ENCODE assay signal across 8 cellular contexts in the genomic region with DNA sequence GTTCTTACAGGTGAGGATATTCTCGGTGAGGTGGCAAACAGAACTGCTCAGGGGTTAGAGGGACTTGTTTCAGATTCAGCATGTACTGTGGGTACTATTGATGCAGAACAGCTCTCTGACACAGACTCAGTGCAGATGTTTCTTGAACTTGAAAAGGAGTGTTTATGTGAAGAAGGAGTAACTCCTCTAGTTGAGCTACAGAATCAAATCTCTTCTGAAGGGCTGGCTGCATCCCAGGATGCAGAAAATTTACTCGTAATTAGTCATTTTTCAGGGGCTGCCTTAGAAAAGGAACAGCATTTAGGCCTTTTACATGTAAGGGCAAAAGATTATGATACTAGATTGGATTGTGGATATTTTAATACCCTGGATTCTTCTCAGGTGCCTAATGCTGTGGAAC.
A peak's percentile ranks its signal among the peaks of the same experiment; 100 is the strongest.
DNase-seq lines count a peak whose midpoint lies in the region; ATAC-seq, FAIRE-seq and TF ChIP-seq lines count a peak whose summit lies in the region.
"Had no signal": no experiment of that assay in that cellular context is flagged by ENCODE, and none has a peak within 500 bp of the region (broad histone marks: within the 10 kb centered on the region; RNA-seq: fewer than 3 reads in every experiment).

No MANE protein-coding gene starts in this region.

- ATAC-seq in K562 (no peak), HG03432 (IDR thresholded peaks at IDR 0.05; ENCODE audit: unreplicated experiment) (no peak)
- ATAC-seq in activated CD8-positive, alpha-beta T cell treated with anti-CD3 and anti-CD28 coated beads, Interleukin-2, amount 10 ng/mL, durations not matched to agents 7 days and 5 days = no peak

- H3K9ac ChIP-seq in K562 (ENCODE audit: insufficient read depth in 1 of 2, low read depth in 2 of 2, low read length in 2 of 2) (peak overlapping the region; percentile 22 to 82; a peak in 3 of 4 replicates), kidney (ENCODE audit: low read length in 2 of 2) (peak overlapping the region; percentile 47 to 71)

- no TSS peak for BruUV-seq in K562 (replicated peaks; lab: Mats Ljungman, UMichigan)

- H3K79me2 ChIP-seq in K562 (ENCODE audit: control insufficient read depth, insufficient read depth, low read length) = peaks cover 69% of the 10 kb centered on the region

- H3K27ac ChIP-seq in K562 (ENCODE audit: extremely low read depth, low read depth, low read length) = no peak overlapping the region
- peak overlapping the region in 1 of 2 donors; percentile 30 for H3K27ac ChIP-seq in kidney (ENCODE audit: low read depth in 2 of 2, low read length in 2 of 2)
- H3K27ac ChIP-seq in substantia nigra (ENCODE audit: low read depth, low read length, poor library complexity, severe bottlenecking) = peak overlapping the region; percentile 91

- H3K4me1 Mint-ChIP-seq in HFFc6 (ENCODE audit: low read depth) = peaks cover 79% of the 10 kb centered on the region
- H3K4me1 Mint-ChIP-seq in activated CD8-positive, alpha-beta T cell treated with anti-CD3 and anti-CD28 coated beads, Interleukin-2, amount 10 ng/mL, durations not matched to agents 7 days and 5 days (ENCODE audit: low read depth) = peaks cover 44% of the 10 kb centered on the region

- CTCF ChIA-PET in K562 (lab: Yijun Ruan, JAX; ENCODE audit: low intra/inter-chr PET ratio) = interaction anchor here (2.1 kb wide), 1 partner anchor 144 kb away, joined by 10 read pairs; no protein-coding TSS in a partner anchor
- CTCF ChIA-PET in activated CD8-positive, alpha-beta T cell treated with anti-CD3 and anti-CD28 coated beads, Interleukin-2, amount 10 ng/mL, durations not matched to agents 7 days and 5 days (lab: Charles Lee) = interaction anchor here (0.6 to 5.2 kb wide), 33 partner anchors 7 to 319 kb away, joined by 3 to 66 read pairs (median 5); no protein-coding TSS in a partner anchor

- peak overlapping the region; percentile 57 for H3K27ac Mint-ChIP-seq in HFFc6
- no peak overlapping the region for H3K27ac Mint-ChIP-seq in activated CD8-positive, alpha-beta T cell treated with anti-CD3 and anti-CD28 coated beads, Interleukin-2, amount 10 ng/mL, durations not matched to agents 7 days and 5 days

- H3K4me2 ChIP-seq in K562 (ENCODE audit: insufficient read depth, low read length) = peak overlapping the region; percentile 76

- H2AFZ ChIP-seq in K562 (ENCODE audit: low read depth, low read length) = no peak overlapping the region

- 59% methylated on average over 2 of the region's 2 CpGs for whole genome bisulfite sequencing in K562 (ENCODE audit: insufficient coverage, low coverage, missing lambda C conversion rate)

- no peak for TF ChIP-seq RAD21 in K562 (CRISPR knock-in tag; conservative IDR thresholded peaks at IDR 0.05 in 1 of 2, IDR thresholded peaks at IDR 0.05 in 1 of 2)

- H3K9me3 ChIP-seq in K562 (replicated peaks; ENCODE audit: control insufficient read depth, insufficient read depth, low read depth, low read length) (no peaks in the 10 kb centered on the region), kidney (ENCODE audit: control insufficient read depth in 1 of 2, low read length in 2 of 2) (no peaks in the 10 kb centered on the region)

- H3K4me1 ChIP-seq in K562 (replicated peaks in 1 of 2; ENCODE audit: control insufficient read depth in 2 of 2, insufficient read depth in 2 of 2, low read length in 2 of 2) (peaks cover 25 to 36% of the 10 kb centered on the region in 2 experiments; a peak in 4 of 5 replicates), kidney (ENCODE audit: control insufficient read depth in 1 of 2, insufficient read depth in 1 of 2, low read depth in 1 of 2, low read length in 2 of 2) (peaks cover 52 to 56% of the 10 kb centered on the region in 2 donors)

- DNase-seq in HFFc6 (peak; percentile 27), K562 (ENCODE audit: extremely low read depth in 1 of 4, low spot score in 3 of 4) (no peak), kidney (no peak), substantia nigra (lab: John Stamatoyannopoulos, UW) (no peak), posterior cingulate gyrus (no peak)
- no peak for DNase-seq in activated CD8-positive, alpha-beta T cell treated with anti-CD3 and anti-CD28 coated beads, Interleukin-2, amount 10 ng/mL, durations not matched to agents 7 days and 5 days
- DNase-seq: NCI-H1930 had no signal

- TF ChIP-seq POLR2A in K562 (conservative IDR thresholded peaks at IDR 0.05) = no peak

- TF ChIP-seq EP300 in K562 (IDR thresholded peaks at IDR 0.05; ENCODE audit: low read length) = no peak

- peaks cover 14% of the 10 kb centered on the region for H4K20me1 ChIP-seq in K562 (replicated peaks; ENCODE audit: control insufficient read depth, insufficient read depth, low read length)

- H3K4me3 Mint-ChIP-seq in HFFc6 = peak overlapping the region; percentile 87
- no peak overlapping the region for H3K4me3 Mint-ChIP-seq in activated CD8-positive, alpha-beta T cell treated with anti-CD3 and anti-CD28 coated beads, Interleukin-2, amount 10 ng/mL, durations not matched to agents 7 days and 5 days

- H3K9me1 ChIP-seq in K562 (ENCODE audit: control insufficient read depth, insufficient read depth, low read length) = no peaks in the 10 kb centered on the region

- H3K27me3 Mint-ChIP-seq in HFFc6 (ENCODE audit: insufficient read depth) = peaks cover 2% of the 10 kb centered on the region
- H3K27me3 Mint-ChIP-seq in activated CD8-positive, alpha-beta T cell treated with anti-CD3 and anti-CD28 coated beads, Interleukin-2, amount 10 ng/mL, durations not matched to agents 7 days and 5 days (ENCODE audit: low read depth) = no peaks in the 10 kb centered on the region

- peaks cover 46% of the 10 kb centered on the region for H3K36me3 ChIP-seq in K562 (ENCODE audit: control insufficient read depth, insufficient read depth, low read length)
- H3K36me3 ChIP-seq in kidney (ENCODE audit: control insufficient read depth in 1 of 2, insufficient read depth in 2 of 2, low read length in 2 of 2) = peaks cover 0 to 2% of the 10 kb centered on the region in 2 donors

- H3K4me3 ChIP-seq in K562 = peak overlapping the region; percentile 7; the same call in 1 of the 2 replicates
- peak overlapping the region; percentile 67 to 78 for H3K4me3 ChIP-seq in kidney (ENCODE audit: low read length in 2 of 2)

- in situ Hi-C loops in K562 (cut with MboI) = no loop called here

- H3K27me3 ChIP-seq in K562 (ENCODE audit: control insufficient read depth in 2 of 2, insufficient read depth in 2 of 2, low read length in 2 of 2) = no peaks in the 10 kb centered on the region

- TF ChIP-seq CTCF in HFFc6 (IDR thresholded peaks at IDR 0.05) (no peak), K562 (IDR thresholded peaks at IDR 0.05 in 2 of 3, conservative IDR thresholded peaks at IDR 0.05 in 1 of 3; ENCODE audit: insufficient read depth in 2 of 3, low read depth in 1 of 3, low read length in 3 of 3) (no peak), kidney (IDR thresholded peaks at IDR 0.05; ENCODE audit: borderline replicate concordance, extremely low read depth, insufficient read depth) (no peak)

- POLR2A ChIA-PET in K562 (lab: Yijun Ruan, JAX) = interaction anchor here (0.7 to 5.9 kb wide), 17 partner anchors 9 to 300 kb away, joined by 3 to 42 read pairs (median 3); a partner anchor contains a TSS
- POLR2A ChIA-PET in activated CD8-positive, alpha-beta T cell treated with anti-CD3 and anti-CD28 coated beads, Interleukin-2, amount 10 ng/mL, durations not matched to agents 7 days and 5 days (lab: Charles Lee) = interaction anchor here (1.6 kb wide), 1 partner anchor 206 kb away, joined by 4 read pairs; no protein-coding TSS in a partner anchor

- peak; percentile 15 for FAIRE-seq in K562 (lab: Jason Lieb, UNC)
- no peak for FAIRE-seq in kidney (lab: Jason Lieb, UNC)

- intact Hi-C loops in K562 (cut with micrococcal nuclease) = loop anchor here (2.0 to 10.0 kb wide), 3 partner anchors 34 to 307 kb away; no protein-coding TSS in a partner anchor
- intact Hi-C loops in kidney (cut with DNase I) = no loop called here
- intact Hi-C loops in posterior cingulate gyrus (cut with DNase I) = loop anchor here (10.0 kb wide), 1 partner anchor 207 kb away; a partner anchor contains a TSS

- no peaks in the 10 kb centered on the region for H3K9me3 Mint-ChIP-seq in HFFc6
- H3K9me3 Mint-ChIP-seq in activated CD8-positive, alpha-beta T cell treated with anti-CD3 and anti-CD28 coated beads, Interleukin-2, amount 10 ng/mL, durations not matched to agents 7 days and 5 days (ENCODE audit: insufficient read depth) = no peaks in the 10 kb centered on the region

- H3K36me3 Mint-ChIP-seq in HFFc6 (ENCODE audit: low read depth) = peaks cover 44% of the 10 kb centered on the region
- H3K36me3 Mint-ChIP-seq in activated CD8-positive, alpha-beta T cell treated with anti-CD3 and anti-CD28 coated beads, Interleukin-2, amount 10 ng/mL, durations not matched to agents 7 days and 5 days (ENCODE audit: low read depth) = peaks cover 29% of the 10 kb centered on the region

TF ChIP-seq in K562, 482 proteins besides CTCF, POLR2A, EP300 and RAD21 (continues in another document):
- TF ChIP-seq, protein P1, sequence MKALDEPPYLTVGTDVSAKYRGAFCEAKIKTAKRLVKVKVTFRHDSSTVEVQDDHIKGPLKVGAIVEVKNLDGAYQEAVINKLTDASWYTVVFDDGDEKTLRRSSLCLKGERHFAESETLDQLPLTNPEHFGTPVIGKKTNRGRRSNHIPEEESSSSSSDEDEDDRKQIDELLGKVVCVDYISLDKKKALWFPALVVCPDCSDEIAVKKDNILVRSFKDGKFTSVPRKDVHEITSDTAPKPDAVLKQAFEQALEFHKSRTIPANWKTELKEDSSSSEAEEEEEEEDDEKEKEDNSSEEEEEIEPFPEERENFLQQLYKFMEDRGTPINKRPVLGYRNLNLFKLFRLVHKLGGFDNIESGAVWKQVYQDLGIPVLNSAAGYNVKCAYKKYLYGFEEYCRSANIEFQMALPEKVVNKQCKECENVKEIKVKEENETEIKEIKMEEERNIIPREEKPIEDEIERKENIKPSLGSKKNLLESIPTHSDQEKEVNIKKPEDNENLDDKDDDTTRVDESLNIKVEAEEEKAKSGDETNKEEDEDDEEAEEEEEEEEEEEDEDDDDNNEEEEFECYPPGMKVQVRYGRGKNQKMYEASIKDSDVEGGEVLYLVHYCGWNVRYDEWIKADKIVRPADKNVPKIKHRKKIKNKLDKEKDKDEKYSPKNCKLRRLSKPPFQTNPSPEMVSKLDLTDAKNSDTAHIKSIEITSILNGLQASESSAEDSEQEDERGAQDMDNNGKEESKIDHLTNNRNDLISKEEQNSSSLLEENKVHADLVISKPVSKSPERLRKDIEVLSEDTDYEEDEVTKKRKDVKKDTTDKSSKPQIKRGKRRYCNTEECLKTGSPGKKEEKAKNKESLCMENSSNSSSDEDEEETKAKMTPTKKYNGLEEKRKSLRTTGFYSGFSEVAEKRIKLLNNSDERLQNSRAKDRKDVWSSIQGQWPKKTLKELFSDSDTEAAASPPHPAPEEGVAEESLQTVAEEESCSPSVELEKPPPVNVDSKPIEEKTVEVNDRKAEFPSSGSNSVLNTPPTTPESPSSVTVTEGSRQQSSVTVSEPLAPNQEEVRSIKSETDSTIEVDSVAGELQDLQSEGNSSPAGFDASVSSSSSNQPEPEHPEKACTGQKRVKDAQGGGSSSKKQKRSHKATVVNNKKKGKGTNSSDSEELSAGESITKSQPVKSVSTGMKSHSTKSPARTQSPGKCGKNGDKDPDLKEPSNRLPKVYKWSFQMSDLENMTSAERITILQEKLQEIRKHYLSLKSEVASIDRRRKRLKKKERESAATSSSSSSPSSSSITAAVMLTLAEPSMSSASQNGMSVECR (CRISPR knock-in tag; IDR thresholded peaks at IDR 0.05) = no peak
- no peak for TF ChIP-seq FOXA3 (CRISPR knock-in tag; conservative IDR thresholded peaks at IDR 0.05 in 1 of 2, IDR thresholded peaks at IDR 0.05 in 1 of 2)
